In genomic region chr16:31202402-31203385, GRCh38 we compare ENCODE assay signal across 1 cellular context.
A peak's percentile ranks its signal among the peaks of the same experiment; 100 is the strongest.
TF ChIP-seq lines count a peak whose summit lies in the region.

Gene PYCARD, minus strand, starts transcription at chr16:31202760. Its CDS starts 70 bp downstream, at chr16:31202690.

TF ChIP-seq in GM12878, 131 proteins besides CTCF, POLR2A, EP300 and RAD21 (continued from another document and continues in another):
- peak; percentile 36; the same call in 1 of the 2 replicates for TF ChIP-seq NKRF (conservative IDR thresholded peaks at IDR 0.05)
- TF ChIP-seq PBX3 (IDR thresholded peaks at IDR 0.05; ENCODE audit: insufficient replicate concordance, low read depth, low read length): no peak
- TF ChIP-seq GABPA (IDR thresholded peaks at IDR 0.05; ENCODE audit: low read depth): no peak
- TF ChIP-seq SUPT20H (IDR thresholded peaks at IDR 0.05; ENCODE audit: borderline replicate concordance, control insufficient read depth, low read depth, low read length): no peak
- no peak for TF ChIP-seq ATF3 (IDR thresholded peaks at IDR 0.05; ENCODE audit: borderline replicate concordance, extremely low read depth, low read depth, low read length)
- peak; percentile 61 for TF ChIP-seq LARP7 (IDR thresholded peaks at IDR 0.05)
- no peak for TF ChIP-seq SKIL (IDR thresholded peaks at IDR 0.05; ENCODE audit: low read depth, poor library complexity, severe bottlenecking)
- TF ChIP-seq HCFC1 (IDR thresholded peaks at IDR 0.05; ENCODE audit: low read length): no peak
- TF ChIP-seq YY1 (IDR thresholded peaks at IDR 0.05; ENCODE audit: low read depth, low read length): no peak; the same call in 1 of the 2 replicates
- TF ChIP-seq JUNB (IDR thresholded peaks at IDR 0.05): no peak
- TF ChIP-seq GATAD2B (conservative IDR thresholded peaks at IDR 0.05; ENCODE audit: low read depth): peak; percentile 68; the same call in 1 of the 2 replicates
- TF ChIP-seq BCLAF1 (IDR thresholded peaks at IDR 0.05): no peak
- TF ChIP-seq SMC3 (IDR thresholded peaks at IDR 0.05; ENCODE audit: borderline replicate concordance, low read length): no peak
- peak; percentile 39; the same call in 1 of the 2 replicates for TF ChIP-seq BACH1 (IDR thresholded peaks at IDR 0.05; ENCODE audit: borderline replicate concordance)
- TF ChIP-seq MYC (IDR thresholded peaks at IDR 0.05; ENCODE audit: insufficient read depth, insufficient read length, insufficient replicate concordance, low read length, severe bottlenecking): peak; percentile 26
- 0 out of 2 replicates have a peak, but pooled peaks have one; percentile 21 for TF ChIP-seq PAX5 (IDR thresholded peaks at IDR 0.05; ENCODE audit: borderline replicate concordance, low read depth, low read length)
- TF ChIP-seq MLLT1 (IDR thresholded peaks at IDR 0.05): no peak
- no peak for TF ChIP-seq HDAC6 (IDR thresholded peaks at IDR 0.05; ENCODE audit: unreplicated experiment)
- peak; percentile 78; the same call in 1 of the 2 replicates for TF ChIP-seq IKZF1 (conservative IDR thresholded peaks at IDR 0.05)
- TF ChIP-seq RB1 (IDR thresholded peaks at IDR 0.05; ENCODE audit: borderline replicate concordance): no peak
- TF ChIP-seq STAT1 (conservative IDR thresholded peaks at IDR 0.05): no peak
- TF ChIP-seq BRCA1 (IDR thresholded peaks at IDR 0.05; ENCODE audit: low read depth, low read length): no peak
- no peak for TF ChIP-seq SREBF1 (IDR thresholded peaks at IDR 0.05; ENCODE audit: low read length)
- no peak for TF ChIP-seq MAX (IDR thresholded peaks at IDR 0.05; ENCODE audit: low read depth, low read length)
- TF ChIP-seq CREB1 (IDR thresholded peaks at IDR 0.05; ENCODE audit: low read depth): no peak
- no peak for TF ChIP-seq E2F4 (IDR thresholded peaks at IDR 0.05; ENCODE audit: low read depth, low read length)
- no peak for TF ChIP-seq MTA2 (IDR thresholded peaks at IDR 0.05; ENCODE audit: low read depth)
- no peak for TF ChIP-seq ZNF592 (IDR thresholded peaks at IDR 0.05)
- no peak for TF ChIP-seq FOXM1 (IDR thresholded peaks at IDR 0.05; ENCODE audit: low read depth, low read length)
- TF ChIP-seq ZBTB11 (CRISPR knock-in tag; IDR thresholded peaks at IDR 0.05): no peak
- TF ChIP-seq KAT2A (conservative IDR thresholded peaks at IDR 0.05; ENCODE audit: control insufficient read depth, low read depth, low read length): no peak
- 0 out of 2 replicates have a peak, but pooled peaks have one; percentile 39 for TF ChIP-seq NR2F1 (conservative IDR thresholded peaks at IDR 0.05)
- no peak for TF ChIP-seq RELB (IDR thresholded peaks at IDR 0.05; ENCODE audit: low read depth)
